ENCODE assay signal across 8 cellular contexts in the genomic region with DNA sequence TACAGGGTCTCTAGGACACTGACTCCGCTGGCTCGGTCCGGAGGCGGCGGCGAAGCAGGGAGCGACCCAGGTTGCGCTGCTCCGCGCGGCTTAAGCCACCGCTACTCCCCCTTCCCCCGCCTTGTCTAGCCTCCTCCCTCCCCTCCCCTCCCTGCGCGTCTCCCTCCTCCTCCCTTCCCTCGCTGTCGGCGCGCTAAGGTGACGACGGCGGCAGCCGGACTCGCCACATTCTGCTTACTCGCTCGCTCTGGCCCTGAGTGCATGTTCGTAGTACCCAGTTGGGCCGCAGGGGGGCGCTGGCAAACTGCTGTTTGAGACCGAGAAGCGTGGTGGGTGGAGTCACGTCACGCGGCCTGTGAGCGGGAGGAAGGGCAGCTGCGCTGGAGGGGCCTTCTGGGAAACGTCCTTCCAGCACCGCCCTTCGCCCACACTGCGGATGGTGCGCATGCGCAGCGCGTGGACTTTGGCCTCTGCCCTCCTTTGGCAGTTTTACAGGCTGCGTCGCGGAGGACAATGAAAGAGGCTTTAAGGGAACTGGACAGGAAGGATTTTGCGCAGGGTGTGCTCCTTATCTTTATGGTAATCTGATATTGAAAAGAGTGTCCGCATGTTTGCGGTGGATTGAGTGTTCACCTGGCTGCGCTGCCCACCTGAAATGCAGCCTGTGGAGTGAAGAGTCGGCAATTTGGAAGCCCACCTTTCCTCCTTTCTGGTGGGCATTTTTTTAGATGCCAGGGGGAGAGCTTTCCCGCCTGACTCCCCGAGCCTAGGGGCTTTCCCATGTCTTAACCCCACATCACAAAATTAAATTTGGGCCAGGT. TPM values are rescaled to one million over a fixed set of nuclear protein-coding genes. Genes with fewer than 3 reads are reported as not detected.
DNase-seq lines count a peak whose midpoint lies in the region; ATAC-seq, FAIRE-seq and TF ChIP-seq lines count a peak whose summit lies in the region.

A gene with protein sequence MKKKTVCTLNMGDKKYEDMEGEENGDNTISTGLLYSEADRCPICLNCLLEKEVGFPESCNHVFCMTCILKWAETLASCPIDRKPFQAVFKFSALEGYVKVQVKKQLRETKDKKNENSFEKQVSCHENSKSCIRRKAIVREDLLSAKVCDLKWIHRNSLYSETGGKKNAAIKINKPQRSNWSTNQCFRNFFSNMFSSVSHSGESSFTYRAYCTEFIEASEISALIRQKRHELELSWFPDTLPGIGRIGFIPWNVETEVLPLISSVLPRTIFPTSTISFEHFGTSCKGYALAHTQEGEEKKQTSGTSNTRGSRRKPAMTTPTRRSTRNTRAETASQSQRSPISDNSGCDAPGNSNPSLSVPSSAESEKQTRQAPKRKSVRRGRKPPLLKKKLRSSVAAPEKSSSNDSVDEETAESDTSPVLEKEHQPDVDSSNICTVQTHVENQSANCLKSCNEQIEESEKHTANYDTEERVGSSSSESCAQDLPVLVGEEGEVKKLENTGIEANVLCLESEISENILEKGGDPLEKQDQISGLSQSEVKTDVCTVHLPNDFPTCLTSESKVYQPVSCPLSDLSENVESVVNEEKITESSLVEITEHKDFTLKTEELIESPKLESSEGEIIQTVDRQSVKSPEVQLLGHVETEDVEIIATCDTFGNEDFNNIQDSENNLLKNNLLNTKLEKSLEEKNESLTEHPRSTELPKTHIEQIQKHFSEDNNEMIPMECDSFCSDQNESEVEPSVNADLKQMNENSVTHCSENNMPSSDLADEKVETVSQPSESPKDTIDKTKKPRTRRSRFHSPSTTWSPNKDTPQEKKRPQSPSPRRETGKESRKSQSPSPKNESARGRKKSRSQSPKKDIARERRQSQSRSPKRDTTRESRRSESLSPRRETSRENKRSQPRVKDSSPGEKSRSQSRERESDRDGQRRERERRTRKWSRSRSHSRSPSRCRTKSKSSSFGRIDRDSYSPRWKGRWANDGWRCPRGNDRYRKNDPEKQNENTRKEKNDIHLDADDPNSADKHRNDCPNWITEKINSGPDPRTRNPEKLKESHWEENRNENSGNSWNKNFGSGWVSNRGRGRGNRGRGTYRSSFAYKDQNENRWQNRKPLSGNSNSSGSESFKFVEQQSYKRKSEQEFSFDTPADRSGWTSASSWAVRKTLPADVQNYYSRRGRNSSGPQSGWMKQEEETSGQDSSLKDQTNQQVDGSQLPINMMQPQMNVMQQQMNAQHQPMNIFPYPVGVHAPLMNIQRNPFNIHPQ (N-terminal part only) (minus strand): TSS at position 107 of the 821 bp plus-strand sequence. CDS start 26,407 bp downstream, outside the sequence.

- H3K27me3 ChIP-seq in RWPE2 (ENCODE audit: insufficient read depth, poor library complexity, severe bottlenecking), result no peaks in the 10 kb centered on the region

- H3K27me3 Mint-ChIP-seq in activated T-helper 2 cell treated with anti-CD3 and anti-CD28 coated beads, Interferon-gamma antibody, Interleukin-2, Interleukin-4, amounts not matched to agents 10 μg/mL and 5 μg/mL and 100 μg/mL, durations not matched to agents 14 hours and 24 hours and 36 hours (ENCODE audit: low read depth), result peaks cover 6% of the 10 kb centered on the region
- peaks cover 0 to 4% (median 0%) of the 10 kb centered on the region in 5 donors for H3K27me3 Mint-ChIP-seq in naive thymus-derived CD8-positive, alpha-beta T cell

- H3K4me3 Mint-ChIP-seq in activated T-helper 2 cell treated with anti-CD3 and anti-CD28 coated beads, Interferon-gamma antibody, Interleukin-2, Interleukin-4, amounts not matched to agents 10 μg/mL and 5 μg/mL and 100 μg/mL, durations not matched to agents 14 hours and 24 hours and 36 hours (ENCODE audit: low read depth), result peak within 1 kb of the TSS; percentile 93
- H3K4me3 Mint-ChIP-seq in naive thymus-derived CD8-positive, alpha-beta T cell, result peak within 1 kb of the TSS; percentile 89 to 100 (median 96)

- peak; percentile 84 for DNase-seq in H54 (ENCODE audit: insufficient read length, low spot score)
- DNase-seq in LoVo (ENCODE audit: low spot score), result peak; percentile 100
- peak; percentile 99 for DNase-seq in RWPE2 (ENCODE audit: low spot score)
- DNase-seq in activated T-helper 2 cell treated with anti-CD3 and anti-CD28 coated beads, Interferon-gamma antibody, Interleukin-2, Interleukin-4, amounts not matched to agents 10 μg/mL and 5 μg/mL and 100 μg/mL, durations not matched to agents 14 hours and 24 hours and 36 hours (ENCODE audit: low spot score), result peak; percentile 100
- peak; percentile 100 for DNase-seq in fibroblast of mammary gland (ENCODE audit: low read depth)
- DNase-seq in naive thymus-derived CD8-positive, alpha-beta T cell, result peak; percentile 100
- DNase-seq in stimulated activated naive CD4-positive, alpha-beta T cell (lab: John Stamatoyannopoulos, UW), result peak; percentile 100

- H3K27ac Mint-ChIP-seq in activated T-helper 2 cell treated with anti-CD3 and anti-CD28 coated beads, Interferon-gamma antibody, Interleukin-2, Interleukin-4, amounts not matched to agents 10 μg/mL and 5 μg/mL and 100 μg/mL, durations not matched to agents 14 hours and 24 hours and 36 hours, result peak within 1 kb of the TSS; percentile 98
- peak within 1 kb of the TSS; percentile 93 to 100 (median 100) for H3K27ac Mint-ChIP-seq in naive thymus-derived CD8-positive, alpha-beta T cell

- H3K36me3 Mint-ChIP-seq in activated T-helper 2 cell treated with anti-CD3 and anti-CD28 coated beads, Interferon-gamma antibody, Interleukin-2, Interleukin-4, amounts not matched to agents 10 μg/mL and 5 μg/mL and 100 μg/mL, durations not matched to agents 14 hours and 24 hours and 36 hours (ENCODE audit: low read depth), result peaks cover 24% of the 10 kb centered on the region
- H3K36me3 Mint-ChIP-seq in naive thymus-derived CD8-positive, alpha-beta T cell, result peaks cover 0 to 21% (median 5%) of the 10 kb centered on the region in 3 donors

- H3K9me3 Mint-ChIP-seq in activated T-helper 2 cell treated with anti-CD3 and anti-CD28 coated beads, Interferon-gamma antibody, Interleukin-2, Interleukin-4, amounts not matched to agents 10 μg/mL and 5 μg/mL and 100 μg/mL, durations not matched to agents 14 hours and 24 hours and 36 hours, result no peaks in the 10 kb centered on the region
- H3K9me3 Mint-ChIP-seq in naive thymus-derived CD8-positive, alpha-beta T cell, result no peaks in the 10 kb centered on the region

- TF ChIP-seq CTCF in RWPE2 (IDR thresholded peaks at IDR 0.05; ENCODE audit: poor library complexity, severe bottlenecking), result peak; percentile 97
- peak; percentile 80 for TF ChIP-seq CTCF in fibroblast of mammary gland (conservative IDR thresholded peaks at IDR 0.05; ENCODE audit: control insufficient read depth, insufficient read depth, low read depth, low read length)

- POLR2A ChIA-PET in naive thymus-derived CD8-positive, alpha-beta T cell (lab: Charles Lee), result interaction anchor here (0.6 to 3.4 kb wide), 24 partner anchors 12 to 1555 kb away, joined by 3 to 57 read pairs (median 3); a partner anchor contains a TSS

- peaks cover 3% of the 10 kb centered on the region; the same call in 1 of the 2 replicates for H3K9me3 ChIP-seq in ES-I3 (ENCODE audit: control insufficient read depth, insufficient read depth, low read length)
- H3K9me3 ChIP-seq in RWPE2 (ENCODE audit: severe bottlenecking), result no peaks in the 10 kb centered on the region

- peak; percentile 97 for FAIRE-seq in H54 (lab: Jason Lieb, UNC)

- H3K36me3 ChIP-seq in ES-I3 (ENCODE audit: insufficient read depth, low read length) (no peaks in the 10 kb centered on the region), RWPE2 (ENCODE audit: low read depth) (peaks cover 16% of the 10 kb centered on the region)

- H3K4me3 ChIP-seq in RWPE2 (ENCODE audit: severe bottlenecking), result peak within 1 kb of the TSS; percentile 75
- peak within 1 kb of the TSS; percentile 88 for H3K4me3 ChIP-seq in fibroblast of mammary gland (ENCODE audit: control insufficient read depth, low read depth, low read length)

- H3K9ac ChIP-seq in ES-I3 (ENCODE audit: low read depth, low read length), result peak within 1 kb of the TSS; percentile 85

- H3K27ac ChIP-seq in RWPE2 (ENCODE audit: poor library complexity, severe bottlenecking), result peak within 1 kb of the TSS; percentile 88

- no peaks in the 10 kb centered on the region; the same call in 1 of the 2 replicates for H3K4me1 ChIP-seq in ES-I3 (ENCODE audit: insufficient read depth, low read length)
- H3K4me1 ChIP-seq in RWPE2 (ENCODE audit: insufficient read depth, poor library complexity, severe bottlenecking), result peaks cover 15% of the 10 kb centered on the region

- TF ChIP-seq POLR2A in H54 (IDR thresholded peaks at IDR 0.05; ENCODE audit: low read depth, low read length), result peak; percentile 92

- peak; percentile 83 for ATAC-seq in RWPE2 (ENCODE audit: low read depth)
- ATAC-seq in naive thymus-derived CD8-positive, alpha-beta T cell, result peak; percentile 71 to 76

- intact Hi-C loops in activated T-helper 2 cell treated with anti-CD3 and anti-CD28 coated beads, Interferon-gamma antibody, Interleukin-2, Interleukin-4, amounts not matched to agents 10 μg/mL and 5 μg/mL and 100 μg/mL, durations not matched to agents 14 hours and 24 hours and 36 hours (cut with micrococcal nuclease), result loop anchor here (1.0 to 10.0 kb wide), 11 partner anchors 82 to 1716 kb away; a partner anchor contains a TSS

- peaks cover 38% of the 10 kb centered on the region for H3K4me1 Mint-ChIP-seq in activated T-helper 2 cell treated with anti-CD3 and anti-CD28 coated beads, Interferon-gamma antibody, Interleukin-2, Interleukin-4, amounts not matched to agents 10 μg/mL and 5 μg/mL and 100 μg/mL, durations not matched to agents 14 hours and 24 hours and 36 hours (ENCODE audit: low read depth)
- peaks cover 33 to 52% (median 43%) of the 10 kb centered on the region in 4 donors for H3K4me1 Mint-ChIP-seq in naive thymus-derived CD8-positive, alpha-beta T cell

RNA-seq across cellular contexts. Expression of the gene that starts here (rescaled TPM):
- total RNA-seq in activated T-helper 2 cell treated with anti-CD3 and anti-CD28 coated beads, Interferon-gamma antibody, Interleukin-2, Interleukin-4, amounts not matched to agents 10 μg/mL and 5 μg/mL and 100 μg/mL, durations not matched to agents 14 hours and 24 hours and 36 hours, result 125 and 128 TPM in 2 replicates
- 100 to 1,000 TPM; 185 to 196 TPM for total RNA-seq in naive thymus-derived CD8-positive, alpha-beta T cell
- 10 to 100 TPM; 71.1 to 93.5 (median 89.1) TPM for polyA plus RNA-seq in naive thymus-derived CD8-positive, alpha-beta T cell

Comparison
In these comparisons a context has a peak if more than half of its experiments do, and no peak if none do; other contexts are left out.
1. Peak in every context shown above with its lines: DNase-seq, ATAC-seq, H3K4me3 ChIP-seq and H3K27ac ChIP-seq.